In the genomic region with DNA sequence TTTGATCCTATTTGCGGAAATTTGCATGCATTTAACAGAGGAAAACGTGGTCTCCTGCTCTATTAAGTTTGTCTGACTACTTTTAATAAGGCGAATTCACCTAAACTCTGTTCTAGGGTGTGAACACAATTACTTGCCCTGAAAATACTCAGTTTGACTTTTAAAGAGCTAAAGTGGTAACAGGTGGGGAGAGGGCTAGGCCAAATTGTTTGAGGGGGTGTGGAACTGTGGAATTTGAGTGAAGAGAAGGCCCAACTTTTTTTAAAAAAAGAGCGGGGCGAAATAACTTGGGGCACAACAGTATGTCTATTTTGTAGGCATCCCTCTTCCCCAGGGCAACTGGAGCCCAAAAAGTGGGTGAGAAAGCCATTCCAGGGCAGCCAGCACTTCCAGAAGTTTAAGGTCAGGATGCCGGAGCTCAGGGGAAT, we compare ENCODE assay signal across 8 cellular contexts. TPM values are rescaled to one million over a fixed set of nuclear protein-coding genes. Genes with fewer than 3 reads are reported as not detected.
DNase-seq lines count a peak whose midpoint lies in the region; ATAC-seq, FAIRE-seq and TF ChIP-seq lines count a peak whose summit lies in the region.

No MANE protein-coding gene starts in this region.

- ATAC-seq in GM21367 (IDR thresholded peaks at IDR 0.05; ENCODE audit: unreplicated experiment) = peak; percentile 1
- no peak for ATAC-seq in natural killer cell treated with Interleukin-12 subunit alpha and Interleukin-12 subunit beta and Interleukin-15 and Interleukin-18, amount 100 ng/mL, for 72 hours

- H3K27ac ChIP-seq in C4-2B (peak overlapping the region; percentile 83), HL-60 (replicated peaks) (peak overlapping the region; percentile 99)

- no peak for FAIRE-seq in bronchial epithelial cell (lab: Jason Lieb, UNC)

- H3K4me3 Mint-ChIP-seq in natural killer cell treated with Interleukin-12 subunit alpha and Interleukin-12 subunit beta and Interleukin-15 and Interleukin-18, amount 100 ng/mL, for 72 hours = peak overlapping the region; percentile 90

- peaks cover 4% of the 10 kb centered on the region for H3K36me3 Mint-ChIP-seq in natural killer cell treated with Interleukin-12 subunit alpha and Interleukin-12 subunit beta and Interleukin-15 and Interleukin-18, amount 100 ng/mL, for 72 hours

- H3K4me1 Mint-ChIP-seq in natural killer cell treated with Interleukin-12 subunit alpha and Interleukin-12 subunit beta and Interleukin-15 and Interleukin-18, amount 100 ng/mL, for 72 hours (ENCODE audit: low read depth in 2 of 2) = peaks cover 35 to 44% of the 10 kb centered on the region in 2 donors

- no peaks in the 10 kb centered on the region for H3K27me3 ChIP-seq in HL-60 (ENCODE audit: insufficient read depth, poor library complexity, severe bottlenecking)
- no peaks in the 10 kb centered on the region for H3K27me3 ChIP-seq in bronchial epithelial cell (ENCODE audit: control insufficient read depth, insufficient read depth, low read length)

- no peak; the same call in 1 of the 2 replicates for TF ChIP-seq CTCF in C4-2B (conservative IDR thresholded peaks at IDR 0.05)
- TF ChIP-seq CTCF in HL-60 (IDR thresholded peaks at IDR 0.05; ENCODE audit: insufficient read depth, low read length) = no peak
- no peak for TF ChIP-seq CTCF in bronchial epithelial cell (IDR thresholded peaks at IDR 0.05; ENCODE audit: insufficient read depth, low read length, severe bottlenecking)

- DNase-seq in HL-60 (ENCODE audit: low read depth in 1 of 2, low spot score in 1 of 2) (no peak), bronchial epithelial cell (ENCODE audit: low read depth) (no peak), HuH-7.5 (ENCODE audit: low spot score) (no peak), NCI-H82 (lab: John Stamatoyannopoulos, UW) (no peak)
- DNase-seq in natural killer cell treated with Interleukin-12 subunit alpha and Interleukin-12 subunit beta and Interleukin-15 and Interleukin-18, amount 100 ng/mL, for 72 hours (ENCODE audit: low spot score) = no peak
- no peak for DNase-seq in stimulated activated naive CD4-positive, alpha-beta T cell treated with Interleukin-2 at 50 U/mL for 16 hours (lab: John Stamatoyannopoulos, UW)

- H3K9me3 Mint-ChIP-seq in natural killer cell treated with Interleukin-12 subunit alpha and Interleukin-12 subunit beta and Interleukin-15 and Interleukin-18, amount 100 ng/mL, for 72 hours = no peaks in the 10 kb centered on the region

- H3K4me3 ChIP-seq in HL-60 (replicated peaks; ENCODE audit: insufficient read depth, low read length) (peak overlapping the region; percentile 80), bronchial epithelial cell (ENCODE audit: low read depth, low read length) (peak overlapping the region; percentile 97)

- H3K27ac Mint-ChIP-seq in natural killer cell treated with Interleukin-12 subunit alpha and Interleukin-12 subunit beta and Interleukin-15 and Interleukin-18, amount 100 ng/mL, for 72 hours = peak overlapping the region; percentile 89 to 95

- H3K27me3 Mint-ChIP-seq in natural killer cell treated with Interleukin-12 subunit alpha and Interleukin-12 subunit beta and Interleukin-15 and Interleukin-18, amount 100 ng/mL, for 72 hours = no peaks in the 10 kb centered on the region

- H3K36me3 ChIP-seq in bronchial epithelial cell (ENCODE audit: control insufficient read depth, insufficient read depth, low read length) = peaks cover 1% of the 10 kb centered on the region

RNA-seq across cellular contexts. Expression of gene FXR1, which starts 0.6 kb away (rescaled TPM):
- total RNA-seq in bronchial epithelial cell = 112 and 144 TPM in 2 replicates
- total RNA-seq in natural killer cell treated with Interleukin-12 subunit alpha and Interleukin-12 subunit beta and Interleukin-15 and Interleukin-18, amount 100 ng/mL, for 72 hours = 100 to 1,000 TPM; 121 to 158 TPM
